1 cellular context compared by ENCODE assay signal in genomic region chr3:173699353-173699752, GRCh38.
TF ChIP-seq lines count a peak whose summit lies in the region.

No MANE protein-coding gene starts in this region.

TF ChIP-seq in GM23338, 12 proteins besides CTCF, POLR2A, EP300 and RAD21:
- TF ChIP-seq, protein P1, sequence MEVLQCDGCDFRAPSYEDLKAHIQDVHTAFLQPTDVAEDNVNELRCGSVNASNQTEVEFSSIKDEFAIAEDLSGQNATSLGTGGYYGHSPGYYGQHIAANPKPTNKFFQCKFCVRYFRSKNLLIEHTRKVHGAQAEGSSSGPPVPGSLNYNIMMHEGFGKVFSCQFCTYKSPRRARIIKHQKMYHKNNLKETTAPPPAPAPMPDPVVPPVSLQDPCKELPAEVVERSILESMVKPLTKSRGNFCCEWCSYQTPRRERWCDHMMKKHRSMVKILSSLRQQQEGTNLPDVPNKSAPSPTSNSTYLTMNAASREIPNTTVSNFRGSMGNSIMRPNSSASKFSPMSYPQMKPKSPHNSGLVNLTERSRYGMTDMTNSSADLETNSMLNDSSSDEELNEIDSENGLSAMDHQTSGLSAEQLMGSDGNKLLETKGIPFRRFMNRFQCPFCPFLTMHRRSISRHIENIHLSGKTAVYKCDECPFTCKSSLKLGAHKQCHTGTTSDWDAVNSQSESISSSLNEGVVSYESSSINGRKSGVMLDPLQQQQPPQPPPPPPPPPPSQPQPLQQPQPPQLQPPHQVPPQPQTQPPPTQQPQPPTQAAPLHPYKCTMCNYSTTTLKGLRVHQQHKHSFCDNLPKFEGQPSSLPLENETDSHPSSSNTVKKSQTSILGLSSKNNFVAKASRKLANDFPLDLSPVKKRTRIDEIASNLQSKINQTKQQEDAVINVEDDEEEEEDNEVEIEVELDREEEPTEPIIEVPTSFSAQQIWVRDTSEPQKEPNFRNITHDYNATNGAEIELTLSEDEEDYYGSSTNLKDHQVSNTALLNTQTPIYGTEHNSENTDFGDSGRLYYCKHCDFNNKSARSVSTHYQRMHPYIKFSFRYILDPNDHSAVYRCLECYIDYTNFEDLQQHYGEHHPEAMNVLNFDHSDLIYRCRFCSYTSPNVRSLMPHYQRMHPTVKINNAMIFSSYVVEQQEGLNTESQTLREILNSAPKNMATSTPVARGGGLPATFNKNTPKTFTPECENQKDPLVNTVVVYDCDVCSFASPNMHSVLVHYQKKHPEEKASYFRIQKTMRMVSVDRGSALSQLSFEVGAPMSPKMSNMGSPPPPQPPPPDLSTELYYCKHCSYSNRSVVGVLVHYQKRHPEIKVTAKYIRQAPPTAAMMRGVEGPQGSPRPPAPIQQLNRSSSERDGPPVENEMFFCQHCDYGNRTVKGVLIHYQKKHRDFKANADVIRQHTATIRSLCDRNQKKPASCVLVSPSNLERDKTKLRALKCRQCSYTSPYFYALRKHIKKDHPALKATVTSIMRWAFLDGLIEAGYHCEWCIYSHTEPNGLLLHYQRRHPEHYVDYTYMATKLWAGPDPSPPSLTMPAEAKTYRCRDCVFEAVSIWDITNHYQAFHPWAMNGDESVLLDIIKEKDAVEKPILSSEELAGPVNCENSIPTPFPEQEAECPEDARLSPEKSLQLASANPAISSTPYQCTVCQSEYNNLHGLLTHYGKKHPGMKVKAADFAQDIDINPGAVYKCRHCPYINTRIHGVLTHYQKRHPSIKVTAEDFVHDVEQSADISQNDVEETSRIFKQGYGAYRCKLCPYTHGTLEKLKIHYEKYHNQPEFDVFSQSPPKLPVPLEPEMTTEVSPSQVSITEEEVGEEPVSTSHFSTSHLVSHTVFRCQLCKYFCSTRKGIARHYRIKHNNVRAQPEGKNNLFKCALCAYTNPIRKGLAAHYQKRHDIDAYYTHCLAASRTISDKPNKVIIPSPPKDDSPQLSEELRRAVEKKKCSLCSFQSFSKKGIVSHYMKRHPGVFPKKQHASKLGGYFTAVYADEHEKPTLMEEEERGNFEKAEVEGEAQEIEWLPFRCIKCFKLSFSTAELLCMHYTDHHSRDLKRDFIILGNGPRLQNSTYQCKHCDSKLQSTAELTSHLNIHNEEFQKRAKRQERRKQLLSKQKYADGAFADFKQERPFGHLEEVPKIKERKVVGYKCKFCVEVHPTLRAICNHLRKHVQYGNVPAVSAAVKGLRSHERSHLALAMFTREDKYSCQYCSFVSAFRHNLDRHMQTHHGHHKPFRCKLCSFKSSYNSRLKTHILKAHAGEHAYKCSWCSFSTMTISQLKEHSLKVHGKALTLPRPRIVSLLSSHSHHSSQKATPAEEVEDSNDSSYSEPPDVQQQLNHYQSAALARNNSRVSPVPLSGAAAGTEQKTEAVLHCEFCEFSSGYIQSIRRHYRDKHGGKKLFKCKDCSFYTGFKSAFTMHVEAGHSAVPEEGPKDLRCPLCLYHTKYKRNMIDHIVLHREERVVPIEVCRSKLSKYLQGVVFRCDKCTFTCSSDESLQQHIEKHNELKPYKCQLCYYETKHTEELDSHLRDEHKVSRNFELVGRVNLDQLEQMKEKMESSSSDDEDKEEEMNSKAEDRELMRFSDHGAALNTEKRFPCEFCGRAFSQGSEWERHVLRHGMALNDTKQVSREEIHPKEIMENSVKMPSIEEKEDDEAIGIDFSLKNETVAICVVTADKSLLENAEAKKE (CRISPR knock-in tag; IDR thresholded peaks at IDR 0.05) = no peak
- TF ChIP-seq NANOG (IDR thresholded peaks at IDR 0.05; ENCODE audit: borderline replicate concordance) = peak; percentile 56; the same call in 1 of the 2 replicates
TF ChIP-seq in GM23338: peak in this region for 1.
